9 cellular contexts compared by ENCODE assay signal in the genomic region with DNA sequence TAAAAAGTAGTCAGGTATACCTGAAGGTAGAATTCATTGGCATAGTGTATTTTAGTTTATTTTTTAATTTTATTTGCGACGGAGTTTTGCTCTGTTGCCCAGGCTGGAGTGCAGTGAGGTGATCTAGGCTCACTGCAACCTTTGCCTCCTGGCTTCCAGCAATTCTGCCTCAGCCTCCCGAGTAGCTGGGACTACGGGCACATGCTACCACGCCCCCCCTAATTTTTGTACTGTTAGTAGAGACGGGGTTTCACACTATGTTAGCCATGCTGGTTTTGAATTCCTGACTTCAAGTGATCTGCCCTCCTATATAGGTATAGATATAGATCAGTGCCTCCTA.
A peak's percentile ranks its signal among the peaks of the same experiment; 100 is the strongest.
DNase-seq lines count a peak whose midpoint lies in the region; ATAC-seq lines count a peak whose summit lies in the region.
"Had no signal": no experiment of that assay in that cellular context is flagged by ENCODE, and none has a peak within 500 bp of the region (broad histone marks: within the 10 kb centered on the region; RNA-seq: fewer than 3 reads in every experiment).

No MANE protein-coding gene starts in this region.

- ATAC-seq in aorta (ENCODE audit: low FRiP score): no peak
- ATAC-seq in HG02938 (IDR thresholded peaks at IDR 0.05; ENCODE audit: unreplicated experiment): no peak

- H3K4me3 ChIP-seq in SK-N-MC: peak overlapping the region; percentile 74
- H3K4me3 ChIP-seq in iPS-11a (ENCODE audit: low read depth, low read length): peak overlapping the region; percentile 74
- no peak overlapping the region for H3K4me3 ChIP-seq in aorta (ENCODE audit: low read length in 2 of 2)

- intact Hi-C loops in aorta (cut with DNase I): loop anchor here (5.0 to 10.0 kb wide), 2 partner anchors 550 to 987 kb away; partner anchors contain the start of gene ABT1 (in 1 of the 2)

- H3K27me3 ChIP-seq in aorta (ENCODE audit: control insufficient read depth in 1 of 2, insufficient read depth in 2 of 2, low read length in 1 of 2): no peaks in the 10 kb centered on the region

- peaks cover 0 to 1% of the 10 kb centered on the region in 2 donors for H3K4me1 ChIP-seq in aorta (ENCODE audit: control insufficient read depth in 1 of 2, insufficient read depth in 2 of 2, low read length in 2 of 2)

- H3K36me3 ChIP-seq in SK-N-MC (ENCODE audit: insufficient read depth, low read length) (no peaks in the 10 kb centered on the region), aorta (ENCODE audit: control insufficient read depth in 1 of 2, insufficient read depth in 2 of 2, low read length in 1 of 2) (no peaks in the 10 kb centered on the region)

- H3K9ac ChIP-seq in SK-N-MC (ENCODE audit: insufficient read length): peak overlapping the region; percentile 80

- H3K27ac ChIP-seq in SK-N-MC (peak overlapping the region; percentile 93; the same call in 1 of the 2 replicates), aorta (ENCODE audit: low read depth in 1 of 2, low read length in 2 of 2) (no peak overlapping the region)

- H3K9me3 ChIP-seq in SK-N-MC (ENCODE audit: low read depth, low read length) (no peaks in the 10 kb centered on the region), aorta (ENCODE audit: control insufficient read depth, low read length) (no peaks in the 10 kb centered on the region)

- WGBS in aorta, 2 donors: 37 to 41% methylated on average over 6 of the region's 6 CpGs

- DNase-seq in stimulated activated CD4-positive, alpha-beta T cell treated with anti-CD3 and anti-CD28 coated beads, Interleukin-15, amount 100 ng/mL, for 24 hours: peak; percentile 31
- DNase-seq in stimulated activated CD4-positive, alpha-beta T cell treated with anti-CD3 and anti-CD28 coated beads, Interleukin-2, amount 100 ng/mL, for 48 hours: no peak
- DNase-seq in SK-N-MC (ENCODE audit: low read depth, low spot score) (no peak), AG08396 (ENCODE audit: low spot score) (no peak), activated T-cell treated with anti-CD3 and anti-CD28 coated beads for 4 hours (no peak), aorta (no peak)
- DNase-seq: kidney glomerular epithelial cell had no signal

Comparison
In these comparisons a context has a peak if more than half of its experiments do, and no peak if none do; other contexts are left out.
1. H3K4me3 ChIP-seq: peak in SK-N-MC (single experiment) and iPS-11a (single experiment); none in aorta (0 of 2).